20 cellular contexts compared by ENCODE assay signal in the genomic region with DNA sequence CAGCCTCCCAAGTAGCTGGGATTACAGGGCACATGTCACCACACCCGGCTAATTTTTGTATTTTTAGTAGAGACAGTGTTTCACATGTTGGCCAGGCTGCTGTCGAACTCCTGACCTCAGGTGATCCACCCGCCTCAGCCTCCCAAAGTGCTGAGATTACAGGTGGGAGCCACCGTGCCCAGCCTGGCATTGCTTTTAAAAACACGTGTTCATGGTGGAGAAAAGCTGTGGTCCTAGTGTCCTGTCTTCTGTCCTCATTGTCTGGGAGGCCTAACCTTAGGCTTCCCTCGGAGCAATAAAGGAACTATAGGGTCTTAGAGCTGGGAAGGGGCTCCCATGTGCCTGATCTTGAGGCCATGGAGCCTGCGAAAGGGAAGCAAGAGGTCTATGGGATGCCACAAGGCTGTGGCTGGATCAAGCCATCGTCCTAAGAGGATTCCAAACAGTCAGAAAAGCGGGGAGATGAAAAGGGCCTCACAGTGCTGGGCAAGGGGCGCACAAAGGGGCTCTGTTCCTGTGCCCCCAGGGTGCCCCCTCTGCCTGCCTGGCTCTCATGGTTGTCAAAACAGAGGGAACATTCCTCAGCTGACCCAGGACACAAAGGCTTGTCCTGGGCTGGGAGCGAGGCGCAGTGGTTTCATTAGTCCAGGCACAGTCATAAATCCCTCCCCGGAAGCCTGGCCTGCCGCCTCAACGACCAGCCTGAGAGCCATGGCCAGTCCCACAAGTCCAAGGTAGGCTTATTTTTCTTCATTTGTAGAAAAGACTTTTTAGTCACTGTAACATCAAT.
A peak's percentile ranks its signal among the peaks of the same experiment; 100 is the strongest.
DNase-seq lines count a peak whose midpoint lies in the region; ATAC-seq and TF ChIP-seq lines count a peak whose summit lies in the region.
"Had no signal": no experiment of that assay in that cellular context is flagged by ENCODE, and none has a peak within 500 bp of the region (broad histone marks: within the 10 kb centered on the region; RNA-seq: fewer than 3 reads in every experiment).

No MANE protein-coding gene starts in this region.

- peak; percentile 71 for DNase-seq in Ammon's horn (ENCODE audit: low spot score)
- DNase-seq in anterior cingulate cortex (lab: John Stamatoyannopoulos, UW) = peak in 31 of 58 donors; percentile 7 to 53 (median 21)
- no peak for DNase-seq in osteocyte (ENCODE audit: extremely low spot score, unreplicated experiment)
- no peak for DNase-seq in spleen
- DNase-seq in activated CD4-positive, alpha-beta T cell treated with anti-CD3 and anti-CD28 coated beads, Interleukin-2, amount 10 ng/mL, durations not matched to agents 7 days and 5 days = no peak
- DNase-seq: brain microvascular endothelial cell; HCEC 1CT; NCI-H1694 treated with DMSO at 0.1 percent for 48 hours; NCI-H2227 treated with DMSO at 0.1 percent for 48 hours; NCI-H774; PC-3; right cardiac atrium; stimulated activated naive CD4-positive, alpha-beta T cell treated with Interleukin-2 at 50 U/mL for 16 hours; upper lobe of left lung had no signal

- TF ChIP-seq CTCF in osteocyte (IDR thresholded peaks at IDR 0.05) (no peak), spleen (IDR thresholded peaks at IDR 0.05 in 8 of 11, conservative IDR thresholded peaks at IDR 0.05 in 3 of 11) (no peak)

- no peak overlapping the region for H3K4me3 ChIP-seq in spleen
- H3K4me3 ChIP-seq: SJSA1, upper lobe of left lung had no signal

- POLR2A ChIA-PET in activated CD4-positive, alpha-beta T cell treated with anti-CD3 and anti-CD28 coated beads, Interleukin-2, amount 10 ng/mL, durations not matched to agents 7 days and 5 days (lab: Charles Lee) = no interaction called here

- H3K27ac ChIP-seq in layer of hippocampus (ENCODE audit: low read depth, low read length) (peak overlapping the region; percentile 10), spleen (no peak overlapping the region)
- H3K27ac ChIP-seq: brain microvascular endothelial cell, SJSA1, upper lobe of left lung had no signal

- intact Hi-C loops in spleen (cut with DNase I; ENCODE audit: low total_unique reads) = no loop called here

- ATAC-seq in GM21367 (IDR thresholded peaks at IDR 0.05; ENCODE audit: unreplicated experiment) = no peak
- no peak for ATAC-seq in GM18519 (IDR thresholded peaks at IDR 0.05; ENCODE audit: low FRiP score, unreplicated experiment)
- ATAC-seq: activated CD4-positive, CD25-positive, alpha-beta regulatory T cell treated with anti-CD3 and anti-CD28 coated beads, Interleukin-2, amount 50 U/mL, for 24 hours; PC-3 had no signal

- no peaks in the 10 kb centered on the region for H3K4me1 ChIP-seq in spleen
- H3K4me1 ChIP-seq: upper lobe of left lung had no signal

- WGBS in spleen, 5 donors = 83 to 95% (median 89%) methylated on average over 15 of the region's 15 CpGs

- no peaks in the 10 kb centered on the region for H3K27me3 Mint-ChIP-seq in osteocyte (ENCODE audit: unreplicated experiment)
- H3K27me3 Mint-ChIP-seq in activated CD4-positive, alpha-beta T cell treated with anti-CD3 and anti-CD28 coated beads, Interleukin-2, amount 10 ng/mL, durations not matched to agents 7 days and 5 days = no peaks in the 10 kb centered on the region
- H3K27me3 Mint-ChIP-seq: activated naive CD8-positive, alpha-beta T cell had no signal

- no peak for TF ChIP-seq POLR2A in spleen (IDR thresholded peaks at IDR 0.05)

- H3K27me3 ChIP-seq in layer of hippocampus (ENCODE audit: control insufficient read depth, insufficient read depth, low read length) (no peaks in the 10 kb centered on the region), spleen (replicated peaks in 1 of 7) (no peaks in the 10 kb centered on the region)
- H3K27me3 ChIP-seq: brain microvascular endothelial cell, SJSA1, upper lobe of left lung had no signal

- peak overlapping the region; percentile 45 for H3K27ac Mint-ChIP-seq in osteocyte (ENCODE audit: unreplicated experiment)
- H3K27ac Mint-ChIP-seq in activated CD4-positive, alpha-beta T cell treated with anti-CD3 and anti-CD28 coated beads, Interleukin-2, amount 10 ng/mL, durations not matched to agents 7 days and 5 days = no peak overlapping the region
- H3K27ac Mint-ChIP-seq: activated naive CD8-positive, alpha-beta T cell had no signal

- no peaks in the 10 kb centered on the region for H3K9me3 Mint-ChIP-seq in osteocyte (ENCODE audit: unreplicated experiment)
- no peaks in the 10 kb centered on the region for H3K9me3 Mint-ChIP-seq in activated CD4-positive, alpha-beta T cell treated with anti-CD3 and anti-CD28 coated beads, Interleukin-2, amount 10 ng/mL, durations not matched to agents 7 days and 5 days

- H3K36me3 ChIP-seq in spleen = no peaks in the 10 kb centered on the region
- H3K36me3 ChIP-seq: brain microvascular endothelial cell, SJSA1, upper lobe of left lung had no signal

- no peak overlapping the region for H3K4me3 Mint-ChIP-seq in osteocyte (ENCODE audit: unreplicated experiment)
- H3K4me3 Mint-ChIP-seq in activated CD4-positive, alpha-beta T cell treated with anti-CD3 and anti-CD28 coated beads, Interleukin-2, amount 10 ng/mL, durations not matched to agents 7 days and 5 days = no peak overlapping the region
- H3K4me3 Mint-ChIP-seq: activated naive CD8-positive, alpha-beta T cell had no signal

- H3K4me1 Mint-ChIP-seq in osteocyte (ENCODE audit: unreplicated experiment) = peaks cover 38% of the 10 kb centered on the region
- H3K4me1 Mint-ChIP-seq in activated CD4-positive, alpha-beta T cell treated with anti-CD3 and anti-CD28 coated beads, Interleukin-2, amount 10 ng/mL, durations not matched to agents 7 days and 5 days = no peaks in the 10 kb centered on the region

- CTCF ChIA-PET in activated CD4-positive, alpha-beta T cell treated with anti-CD3 and anti-CD28 coated beads, Interleukin-2, amount 10 ng/mL, durations not matched to agents 7 days and 5 days (lab: Charles Lee) = interaction anchor here (0.6 kb wide), 1 partner anchor 325 kb away, joined by 4 read pairs; no protein-coding TSS in a partner anchor

- H3K36me3 Mint-ChIP-seq in osteocyte (ENCODE audit: unreplicated experiment) = no peaks in the 10 kb centered on the region
- no peaks in the 10 kb centered on the region for H3K36me3 Mint-ChIP-seq in activated CD4-positive, alpha-beta T cell treated with anti-CD3 and anti-CD28 coated beads, Interleukin-2, amount 10 ng/mL, durations not matched to agents 7 days and 5 days (ENCODE audit: low read depth)
- H3K36me3 Mint-ChIP-seq: activated naive CD8-positive, alpha-beta T cell had no signal

- no peaks in the 10 kb centered on the region for H3K9me3 ChIP-seq in spleen
- H3K9me3 ChIP-seq: SJSA1, upper lobe of left lung had no signal

Comparison
In these comparisons a context has a peak if more than half of its experiments do, and no peak if none do; other contexts are left out.
1. DNase-seq: peak in Ammon's horn (single experiment) and anterior cingulate cortex (31 of 58); none in osteocyte (single experiment), spleen (single experiment) and activated CD4-positive, alpha-beta T cell treated with anti-CD3 and anti-CD28 coated beads, Interleukin-2, amount 10 ng/mL, durations not matched to agents 7 days and 5 days (single experiment).